In the genomic region with DNA sequence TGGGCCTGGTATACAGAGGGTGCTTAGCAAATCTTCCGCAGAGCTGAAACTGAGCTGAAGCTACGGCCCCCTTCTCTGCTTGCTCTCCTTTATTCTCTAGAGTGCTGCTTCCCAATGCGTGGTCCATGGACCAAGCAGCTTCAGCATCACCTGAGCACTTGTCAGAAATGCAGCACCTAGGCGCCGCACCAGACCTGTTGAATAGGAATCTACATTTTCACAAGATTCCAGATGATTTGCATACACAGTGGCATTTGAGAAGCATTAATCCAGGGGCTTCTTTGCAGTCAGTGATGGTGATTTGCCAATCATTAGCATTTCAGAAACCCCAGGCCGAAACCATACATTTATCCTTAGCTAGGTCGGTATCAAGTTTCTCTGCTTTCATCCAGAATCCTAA, we compare ENCODE assay signal across 2 cellular contexts.
TF ChIP-seq lines count a peak whose summit lies in the region.

No MANE protein-coding gene starts in this region.

TF ChIP-seq in GM23338, 12 proteins besides CTCF, POLR2A, EP300 and RAD21 (continued from another document):
- TF ChIP-seq ZNF462 (CRISPR knock-in tag; IDR thresholded peaks at IDR 0.05) (no peak), STAT1 (IDR thresholded peaks at IDR 0.05; ENCODE audit: unreplicated experiment) (no peak), JUNB (IDR thresholded peaks at IDR 0.05; ENCODE audit: unreplicated experiment) (no peak), EZH2phosphoT487 (IDR thresholded peaks at IDR 0.05; ENCODE audit: unreplicated experiment) (no peak), ZNF331 (CRISPR knock-in tag; IDR thresholded peaks at IDR 0.05; ENCODE audit: low read depth) (no peak), CREB1 (CRISPR knock-in tag; IDR thresholded peaks at IDR 0.05; ENCODE audit: low read depth) (no peak), ZNF114 (CRISPR knock-in tag; IDR thresholded peaks at IDR 0.05) (no peak), EZH2 (IDR thresholded peaks at IDR 0.05; ENCODE audit: low read depth, unreplicated experiment) (no peak), NANOG (IDR thresholded peaks at IDR 0.05; ENCODE audit: borderline replicate concordance) (no peak), POLR2AphosphoS5 (IDR thresholded peaks at IDR 0.05; ENCODE audit: low read depth) (no peak)
- TF ChIP-seq, protein P1, sequence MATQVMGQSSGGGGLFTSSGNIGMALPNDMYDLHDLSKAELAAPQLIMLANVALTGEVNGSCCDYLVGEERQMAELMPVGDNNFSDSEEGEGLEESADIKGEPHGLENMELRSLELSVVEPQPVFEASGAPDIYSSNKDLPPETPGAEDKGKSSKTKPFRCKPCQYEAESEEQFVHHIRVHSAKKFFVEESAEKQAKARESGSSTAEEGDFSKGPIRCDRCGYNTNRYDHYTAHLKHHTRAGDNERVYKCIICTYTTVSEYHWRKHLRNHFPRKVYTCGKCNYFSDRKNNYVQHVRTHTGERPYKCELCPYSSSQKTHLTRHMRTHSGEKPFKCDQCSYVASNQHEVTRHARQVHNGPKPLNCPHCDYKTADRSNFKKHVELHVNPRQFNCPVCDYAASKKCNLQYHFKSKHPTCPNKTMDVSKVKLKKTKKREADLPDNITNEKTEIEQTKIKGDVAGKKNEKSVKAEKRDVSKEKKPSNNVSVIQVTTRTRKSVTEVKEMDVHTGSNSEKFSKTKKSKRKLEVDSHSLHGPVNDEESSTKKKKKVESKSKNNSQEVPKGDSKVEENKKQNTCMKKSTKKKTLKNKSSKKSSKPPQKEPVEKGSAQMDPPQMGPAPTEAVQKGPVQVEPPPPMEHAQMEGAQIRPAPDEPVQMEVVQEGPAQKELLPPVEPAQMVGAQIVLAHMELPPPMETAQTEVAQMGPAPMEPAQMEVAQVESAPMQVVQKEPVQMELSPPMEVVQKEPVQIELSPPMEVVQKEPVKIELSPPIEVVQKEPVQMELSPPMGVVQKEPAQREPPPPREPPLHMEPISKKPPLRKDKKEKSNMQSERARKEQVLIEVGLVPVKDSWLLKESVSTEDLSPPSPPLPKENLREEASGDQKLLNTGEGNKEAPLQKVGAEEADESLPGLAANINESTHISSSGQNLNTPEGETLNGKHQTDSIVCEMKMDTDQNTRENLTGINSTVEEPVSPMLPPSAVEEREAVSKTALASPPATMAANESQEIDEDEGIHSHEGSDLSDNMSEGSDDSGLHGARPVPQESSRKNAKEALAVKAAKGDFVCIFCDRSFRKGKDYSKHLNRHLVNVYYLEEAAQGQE (IDR thresholded peaks at IDR 0.05; ENCODE audit: unreplicated experiment), result no peak

TF ChIP-seq in WTC11, 78 proteins besides CTCF, POLR2A, EP300 and RAD21 (continued from another document):
- TF ChIP-seq, protein P2, sequence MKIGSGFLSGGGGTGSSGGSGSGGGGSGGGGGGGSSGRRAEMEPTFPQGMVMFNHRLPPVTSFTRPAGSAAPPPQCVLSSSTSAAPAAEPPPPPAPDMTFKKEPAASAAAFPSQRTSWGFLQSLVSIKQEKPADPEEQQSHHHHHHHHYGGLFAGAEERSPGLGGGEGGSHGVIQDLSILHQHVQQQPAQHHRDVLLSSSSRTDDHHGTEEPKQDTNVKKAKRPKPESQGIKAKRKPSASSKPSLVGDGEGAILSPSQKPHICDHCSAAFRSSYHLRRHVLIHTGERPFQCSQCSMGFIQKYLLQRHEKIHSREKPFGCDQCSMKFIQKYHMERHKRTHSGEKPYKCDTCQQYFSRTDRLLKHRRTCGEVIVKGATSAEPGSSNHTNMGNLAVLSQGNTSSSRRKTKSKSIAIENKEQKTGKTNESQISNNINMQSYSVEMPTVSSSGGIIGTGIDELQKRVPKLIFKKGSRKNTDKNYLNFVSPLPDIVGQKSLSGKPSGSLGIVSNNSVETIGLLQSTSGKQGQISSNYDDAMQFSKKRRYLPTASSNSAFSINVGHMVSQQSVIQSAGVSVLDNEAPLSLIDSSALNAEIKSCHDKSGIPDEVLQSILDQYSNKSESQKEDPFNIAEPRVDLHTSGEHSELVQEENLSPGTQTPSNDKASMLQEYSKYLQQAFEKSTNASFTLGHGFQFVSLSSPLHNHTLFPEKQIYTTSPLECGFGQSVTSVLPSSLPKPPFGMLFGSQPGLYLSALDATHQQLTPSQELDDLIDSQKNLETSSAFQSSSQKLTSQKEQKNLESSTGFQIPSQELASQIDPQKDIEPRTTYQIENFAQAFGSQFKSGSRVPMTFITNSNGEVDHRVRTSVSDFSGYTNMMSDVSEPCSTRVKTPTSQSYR (CRISPR knock-in tag; IDR thresholded peaks at IDR 0.05), result no peak
- TF ChIP-seq MLX (CRISPR knock-in tag; IDR thresholded peaks at IDR 0.05) (no peak), ZNF423 (CRISPR knock-in tag; IDR thresholded peaks at IDR 0.05) (no peak), FOXP4 (CRISPR knock-in tag; IDR thresholded peaks at IDR 0.05) (no peak), ZNF416 (CRISPR knock-in tag; IDR thresholded peaks at IDR 0.05) (no peak), MYBL2 (CRISPR knock-in tag; IDR thresholded peaks at IDR 0.05) (no peak), ZNF532 (CRISPR knock-in tag; IDR thresholded peaks at IDR 0.05; ENCODE audit: borderline replicate concordance) (no peak), ATF3 (CRISPR knock-in tag; conservative IDR thresholded peaks at IDR 0.05) (no peak), ZMAT4 (CRISPR knock-in tag; IDR thresholded peaks at IDR 0.05) (no peak), ESRRA (CRISPR knock-in tag; IDR thresholded peaks at IDR 0.05; ENCODE audit: borderline replicate concordance) (no peak), FOXK1 (CRISPR knock-in tag; IDR thresholded peaks at IDR 0.05) (no peak), ZBTB21 (CRISPR knock-in tag; IDR thresholded peaks at IDR 0.05; ENCODE audit: borderline replicate concordance) (no peak), HMGA2 (CRISPR knock-in tag; IDR thresholded peaks at IDR 0.05) (no peak)
- TF ChIP-seq, protein P3, sequence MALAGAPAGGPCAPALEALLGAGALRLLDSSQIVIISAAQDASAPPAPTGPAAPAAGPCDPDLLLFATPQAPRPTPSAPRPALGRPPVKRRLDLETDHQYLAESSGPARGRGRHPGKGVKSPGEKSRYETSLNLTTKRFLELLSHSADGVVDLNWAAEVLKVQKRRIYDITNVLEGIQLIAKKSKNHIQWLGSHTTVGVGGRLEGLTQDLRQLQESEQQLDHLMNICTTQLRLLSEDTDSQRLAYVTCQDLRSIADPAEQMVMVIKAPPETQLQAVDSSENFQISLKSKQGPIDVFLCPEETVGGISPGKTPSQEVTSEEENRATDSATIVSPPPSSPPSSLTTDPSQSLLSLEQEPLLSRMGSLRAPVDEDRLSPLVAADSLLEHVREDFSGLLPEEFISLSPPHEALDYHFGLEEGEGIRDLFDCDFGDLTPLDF (CRISPR knock-in tag; IDR thresholded peaks at IDR 0.05), result no peak
